10 cellular contexts compared by ENCODE assay signal in the genomic region with DNA sequence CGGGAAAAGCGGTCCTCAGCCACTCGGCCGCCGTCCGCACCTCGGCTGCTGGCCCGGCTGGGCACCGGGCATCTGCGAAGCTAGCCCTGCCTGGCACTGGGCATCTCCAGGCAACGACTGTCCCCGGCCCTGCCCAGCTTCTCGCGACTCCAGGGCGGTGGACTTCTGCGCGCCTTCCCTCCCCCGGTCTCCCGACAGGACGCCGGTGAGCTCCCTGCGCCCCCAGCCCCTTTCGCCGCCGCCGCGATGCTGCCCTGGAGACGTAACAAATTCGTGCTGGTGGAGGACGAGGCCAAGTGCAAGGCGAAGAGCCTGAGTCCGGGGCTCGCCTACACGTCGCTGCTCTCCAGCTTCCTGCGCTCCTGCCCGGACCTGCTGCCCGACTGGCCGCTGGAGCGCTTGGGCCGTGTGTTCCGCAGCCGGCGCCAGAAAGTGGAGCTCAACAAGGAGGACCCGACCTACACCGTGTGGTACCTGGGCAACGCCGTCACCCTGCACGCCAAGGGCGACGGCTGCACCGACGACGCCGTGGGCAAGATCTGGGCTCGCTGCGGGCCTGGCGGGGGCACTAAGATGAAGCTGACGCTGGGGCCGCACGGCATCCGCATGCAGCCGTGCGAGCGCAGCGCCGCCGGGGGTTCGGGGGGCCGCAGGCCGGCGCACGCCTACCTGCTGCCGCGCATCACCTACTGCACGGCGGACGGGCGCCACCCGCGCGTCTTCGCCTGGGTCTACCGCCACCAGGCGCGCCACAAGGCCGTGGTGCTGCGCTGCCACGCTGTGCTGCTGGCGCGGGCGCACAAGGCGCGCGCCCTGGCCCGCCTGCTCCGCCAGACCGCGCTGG. TPM values are rescaled to one million over a fixed set of nuclear protein-coding genes. Genes with fewer than 3 reads are reported as not detected.
A peak's percentile ranks its signal among the peaks of the same experiment; 100 is the strongest.
DNase-seq lines count a peak whose midpoint lies in the region; ATAC-seq, FAIRE-seq and TF ChIP-seq lines count a peak whose summit lies in the region.
"Had no signal": no experiment of that assay in that cellular context is flagged by ENCODE, and none has a peak within 500 bp of the region (broad histone marks: within the 10 kb centered on the region; RNA-seq: fewer than 3 reads in every experiment).

No MANE protein-coding gene starts in this region.

- intact Hi-C loops in K562 (cut with micrococcal nuclease): no loop called here

- H2AFZ ChIP-seq in K562 (ENCODE audit: low read depth, low read length): 0 out of 2 replicates have a peak overlapping the region, but pooled peaks have one; percentile 19

- no peaks in the 10 kb centered on the region for H4K20me1 ChIP-seq in K562 (replicated peaks; ENCODE audit: control insufficient read depth, insufficient read depth, low read length)

- peaks cover 6 to 22% of the 10 kb centered on the region in 2 experiments; a peak in 3 of 5 replicates for H3K4me1 ChIP-seq in K562 (replicated peaks in 1 of 2; ENCODE audit: control insufficient read depth in 2 of 2, insufficient read depth in 2 of 2, low read length in 2 of 2)
- H3K4me1 ChIP-seq in iPS-20b (ENCODE audit: insufficient read depth, low read length): no peaks in the 10 kb centered on the region
- H3K4me1 ChIP-seq in subcutaneous abdominal adipose tissue (ENCODE audit: control insufficient read depth in 5 of 5, insufficient read depth in 5 of 5, low read length in 5 of 5): peaks cover 2 to 32% (median 26%) of the 10 kb centered on the region in 5 donors

- no peak overlapping the region for H3K9ac ChIP-seq in K562 (ENCODE audit: insufficient read depth in 1 of 2, low read depth in 2 of 2, low read length in 2 of 2)
- H3K9ac ChIP-seq in iPS-20b (ENCODE audit: low read depth, low read length): no peak overlapping the region
- no peak overlapping the region for H3K9ac ChIP-seq in subcutaneous abdominal adipose tissue (ENCODE audit: low read length in 5 of 5)

- H3K36me3 ChIP-seq in K562 (ENCODE audit: control insufficient read depth, insufficient read depth, low read length) (no peaks in the 10 kb centered on the region), iPS-20b (ENCODE audit: insufficient read depth, low read depth, low read length) (no peaks in the 10 kb centered on the region), subcutaneous abdominal adipose tissue (ENCODE audit: control insufficient read depth in 5 of 5, insufficient read depth in 5 of 5, low read length in 5 of 5) (no peaks in the 10 kb centered on the region)

- no peak for TF ChIP-seq POLR2A in K562 (conservative IDR thresholded peaks at IDR 0.05)

- no peaks in the 10 kb centered on the region for H3K9me1 ChIP-seq in K562 (ENCODE audit: control insufficient read depth, insufficient read depth, low read length)

- CTCF ChIA-PET in K562 (lab: Yijun Ruan, JAX; ENCODE audit: low intra/inter-chr PET ratio): no interaction called here

- BruUV-seq in K562 (replicated peaks; lab: Mats Ljungman, UMichigan): no TSS peak

- H3K27ac ChIP-seq in K562 (ENCODE audit: extremely low read depth, low read depth, low read length) (no peak overlapping the region), iPS-20b (ENCODE audit: low read length) (no peak overlapping the region), subcutaneous abdominal adipose tissue (ENCODE audit: low read depth, low read length) (no peak overlapping the region)

- no peak for TF ChIP-seq CTCF in K562 (IDR thresholded peaks at IDR 0.05 in 2 of 3, conservative IDR thresholded peaks at IDR 0.05 in 1 of 3; ENCODE audit: insufficient read depth in 2 of 3, low read depth in 1 of 3, low read length in 3 of 3)

- WGBS in K562 (ENCODE audit: insufficient coverage, low coverage, missing lambda C conversion rate): 45% methylated on average over 65 of the region's 99 CpGs

- ATAC-seq in K562 (no peak), HG03442 (IDR thresholded peaks at IDR 0.05; ENCODE audit: unreplicated experiment) (no peak), GM21717 (IDR thresholded peaks at IDR 0.05; ENCODE audit: unreplicated experiment) (no peak)

- DNase-seq in NCI-H1417 (lab: John Stamatoyannopoulos, UW) (peak in 2 of 3 experiments; percentile 27 to 40), NCI-H1417 treated with DMSO at 0.1 percent for 48 hours (lab: John Stamatoyannopoulos, UW) (no peak), K562 (ENCODE audit: extremely low read depth in 1 of 4, low spot score in 3 of 4) (no peak), cortex of kidney (lab: John Stamatoyannopoulos, UW) (no peak)

- POLR2A ChIA-PET in K562 (lab: Yijun Ruan, JAX): interaction anchor here (0.6 to 1.6 kb wide), 2 partner anchors 12 to 1228 kb away, joined by 4 to 5 read pairs; no protein-coding TSS in a partner anchor

- H3K79me2 ChIP-seq in K562 (ENCODE audit: control insufficient read depth, insufficient read depth, low read length): no peaks in the 10 kb centered on the region

- no peak for FAIRE-seq in K562 (lab: Jason Lieb, UNC)
- FAIRE-seq: colon had no signal

- TF ChIP-seq EP300 in K562 (IDR thresholded peaks at IDR 0.05; ENCODE audit: low read length): no peak

- no peak overlapping the region for H3K4me2 ChIP-seq in K562 (ENCODE audit: insufficient read depth, low read length)

- H3K9me3 ChIP-seq in K562 (replicated peaks; ENCODE audit: control insufficient read depth, insufficient read depth, low read depth, low read length): no peaks in the 10 kb centered on the region
- H3K9me3 ChIP-seq in iPS-20b (ENCODE audit: insufficient read depth, low read depth, low read length): no peaks in the 10 kb centered on the region
- H3K9me3 ChIP-seq in subcutaneous abdominal adipose tissue (ENCODE audit: control insufficient read depth in 5 of 5, low read length in 5 of 5): no peaks in the 10 kb centered on the region

- H3K27me3 ChIP-seq in K562 (ENCODE audit: control insufficient read depth in 2 of 2, insufficient read depth in 2 of 2, low read length in 2 of 2): peaks cover 58 to 82% of the 10 kb centered on the region in 2 experiments
- peaks cover 80% of the 10 kb centered on the region for H3K27me3 ChIP-seq in iPS-20b (ENCODE audit: insufficient read depth, low read length)
- peaks cover 31 to 49% (median 44%) of the 10 kb centered on the region in 5 donors for H3K27me3 ChIP-seq in subcutaneous abdominal adipose tissue (ENCODE audit: control insufficient read depth in 5 of 5, insufficient read depth in 4 of 5, low read length in 5 of 5)

- no peak for TF ChIP-seq RAD21 in K562 (CRISPR knock-in tag; conservative IDR thresholded peaks at IDR 0.05 in 1 of 2, IDR thresholded peaks at IDR 0.05 in 1 of 2)

- in situ Hi-C loops in K562 (cut with MboI): no loop called here

- no peak overlapping the region for H3K4me3 ChIP-seq in K562
- peak overlapping the region; percentile 77; the same call in 1 of the 2 replicates for H3K4me3 ChIP-seq in iPS-20b (ENCODE audit: low read length)
- H3K4me3 ChIP-seq in subcutaneous abdominal adipose tissue (ENCODE audit: low read depth in 1 of 5, low read length in 5 of 5): peak overlapping the region in 4 of 5 donors; percentile 40 to 58 (median 56)

RNA-seq across cellular contexts. Expression of a gene that starts 0.6 kb away (rescaled TPM):
- total RNA-seq in K562 (2011; cell fraction: chromatin; rRNA removed; ENCODE audit: low replicate concordance): not detected in 2 replicates
- total RNA-seq in K562 (2011; cell fraction: nucleolus; rRNA removed): not detected in 2 replicates
- not detected in 2 replicates for total RNA-seq in K562 (2011; cell fraction: nucleoplasm; rRNA removed)
- not detected in 2 replicates for total RNA-seq in K562 (2014; rRNA removed)
- total RNA-seq in K562 (2014; rRNA removed; fragmentation: Illumina TruSeq; extraction: Trizol): not detected in 2 replicates
- total RNA-seq in K562 (2015; rRNA removed; fragmentation: Illumina TruSeq; extraction: Trizol): not detected in 2 replicates
- not detected in 2 replicates for total RNA-seq in K562 (2021)
- not detected in 2 replicates for polyA plus RNA-seq in K562 (2011; rRNA removed)
- polyA plus RNA-seq in K562 (2011; cell fraction: cytosol; rRNA removed): 0.03 TPM in 1 of 2 replicates, not detected in the other
- not detected in 2 replicates for polyA plus RNA-seq in K562 (2011; cell fraction: nucleus; rRNA removed)
- polyA plus RNA-seq in K562 (2012): 0.06 TPM in 1 of 2 replicates, not detected in the other
- polyA plus RNA-seq in K562 (2014; fragmentation: Illumina TruSeq; extraction: Trizol): not detected in 2 replicates
- not detected for polyA plus RNA-seq in K562 (2014; fragmentation: Nextera tagmentation; extraction: Ambion mirVana)
- not detected in 2 replicates for polyA plus RNA-seq in K562 (2014; rRNA removed)
- not detected in 2 replicates for polyA minus RNA-seq in K562 (2011; rRNA and poly(A)+ RNA removed)
- polyA minus RNA-seq in K562 (2011; cell fraction: cytosol; rRNA and poly(A)+ RNA removed): not detected in 2 replicates
- polyA minus RNA-seq in K562 (2011; cell fraction: nucleus; rRNA and poly(A)+ RNA removed): not detected in 2 replicates
- total RNA-seq: RPMI7951 had no signal

RNA-seq across cellular contexts. Expression of a gene that starts 35.9 kb away (rescaled TPM):
- not detected in 2 replicates for total RNA-seq in K562 (2011; cell fraction: chromatin; rRNA removed; ENCODE audit: low replicate concordance)
- not detected in 2 replicates for total RNA-seq in K562 (2011; cell fraction: nucleolus; rRNA removed)
- not detected in 2 replicates for total RNA-seq in K562 (2011; cell fraction: nucleoplasm; rRNA removed)
- total RNA-seq in K562 (2014; rRNA removed): not detected in 2 replicates
- total RNA-seq in K562 (2014; rRNA removed; fragmentation: Illumina TruSeq; extraction: Trizol): not detected in 2 replicates
- not detected in 2 replicates for total RNA-seq in K562 (2015; rRNA removed; fragmentation: Illumina TruSeq; extraction: Trizol)
- total RNA-seq in K562 (2021): not detected in 2 replicates
- polyA plus RNA-seq in K562 (2011; rRNA removed): not detected in 2 replicates
- not detected in 2 replicates for polyA plus RNA-seq in K562 (2011; cell fraction: cytosol; rRNA removed)
- not detected in 2 replicates for polyA plus RNA-seq in K562 (2011; cell fraction: nucleus; rRNA removed)
- polyA plus RNA-seq in K562 (2012): 0.10 TPM in 1 of 2 replicates, not detected in the other
- not detected in 2 replicates for polyA plus RNA-seq in K562 (2014; fragmentation: Illumina TruSeq; extraction: Trizol)
- not detected for polyA plus RNA-seq in K562 (2014; fragmentation: Nextera tagmentation; extraction: Ambion mirVana)
- 0.12 TPM in 1 of 2 replicates, not detected in the other for polyA plus RNA-seq in K562 (2014; rRNA removed)
- polyA minus RNA-seq in K562 (2011; rRNA and poly(A)+ RNA removed): not detected in 2 replicates
- 1.9 TPM in 1 of 2 replicates, not detected in the other for polyA minus RNA-seq in K562 (2011; cell fraction: cytosol; rRNA and poly(A)+ RNA removed)
- polyA minus RNA-seq in K562 (2011; cell fraction: nucleus; rRNA and poly(A)+ RNA removed): not detected in 2 replicates

RNA-seq across cellular contexts. Expression of a gene that starts 45.0 kb away (rescaled TPM):
- total RNA-seq in K562 (2011; cell fraction: chromatin; rRNA removed; ENCODE audit: low replicate concordance): 13.4 and 41.5 TPM in 2 replicates
- 54.0 and 57.2 TPM in 2 replicates for total RNA-seq in K562 (2011; cell fraction: nucleolus; rRNA removed)
- total RNA-seq in K562 (2011; cell fraction: nucleoplasm; rRNA removed): 39.6 and 40.0 TPM in 2 replicates
- total RNA-seq in K562 (2014; rRNA removed) (20.1 and 25.0 TPM in 2 replicates), K562 (2014; rRNA removed; fragmentation: Illumina TruSeq; extraction: Trizol) (12.7 and 14.5 TPM in 2 replicates), K562 (2015; rRNA removed; fragmentation: Illumina TruSeq; extraction: Trizol) (18.6 and 18.7 TPM in 2 replicates), K562 (2021) (32.9 and 34.6 TPM in 2 replicates)
- polyA plus RNA-seq in K562 (2011; rRNA removed) (19.3 and 21.6 TPM in 2 replicates), K562 (2014; fragmentation: Illumina TruSeq; extraction: Trizol) (26.2 and 26.5 TPM in 2 replicates), K562 (2014; fragmentation: Nextera tagmentation; extraction: Ambion mirVana) (10 to 100 TPM; 10.4 to 14.7 TPM), K562 (2014; rRNA removed) (22.0 and 23.7 TPM in 2 replicates)
- 22.4 and 29.8 TPM in 2 replicates for polyA plus RNA-seq in K562 (2011; cell fraction: cytosol; rRNA removed)
- polyA plus RNA-seq in K562 (2011; cell fraction: nucleus; rRNA removed): 16.2 and 16.7 TPM in 2 replicates
- polyA plus RNA-seq in K562 (2012): 25.8 and 26.7 TPM in 2 replicates
- polyA minus RNA-seq in K562 (2011; rRNA and poly(A)+ RNA removed): 14.0 and 16.3 TPM in 2 replicates
- 16.0 and 19.4 TPM in 2 replicates for polyA minus RNA-seq in K562 (2011; cell fraction: cytosol; rRNA and poly(A)+ RNA removed)
- polyA minus RNA-seq in K562 (2011; cell fraction: nucleus; rRNA and poly(A)+ RNA removed): 10.5 and 15.2 TPM in 2 replicates

Comparison
In these comparisons a context has a peak if more than half of its experiments do, and no peak if none do; other contexts are left out.
1. DNase-seq: peak in NCI-H1417 (2 of 3); none in NCI-H1417 treated with DMSO at 0.1 percent for 48 hours (single experiment), K562 (0 of 4) and cortex of kidney (single experiment).